12 cellular contexts compared by ENCODE assay signal in genomic region chr11:72181553-72181958, GRCh38. TPM values are rescaled to one million over a fixed set of nuclear protein-coding genes. Genes with fewer than 3 reads are reported as not detected.
DNase-seq lines count a peak whose midpoint lies in the region; ATAC-seq, FAIRE-seq and TF ChIP-seq lines count a peak whose summit lies in the region.
"Not testable (repeated sequence)": the region's sequence is repeated elsewhere in the genome, so short reads cannot be mapped to it uniquely, and the experiment has no call there.
"Had no signal": no experiment of that assay in that cellular context is flagged by ENCODE, and none has a peak within 500 bp of the region (broad histone marks: within the 10 kb centered on the region; RNA-seq: fewer than 3 reads in every experiment).

No MANE protein-coding gene starts in this region.

- not testable (repeated sequence) for H3K9ac ChIP-seq in K562 (ENCODE audit: insufficient read depth in 1 of 2, low read depth in 2 of 2, low read length in 2 of 2)

- peak; percentile 67 for FAIRE-seq in K562 (lab: Jason Lieb, UNC)

- POLR2A ChIA-PET in PC-9 (lab: Charles Lee; ENCODE audit: unreplicated experiment): interaction anchor here (0.7 kb wide), 1 partner anchor 38 kb away, joined by 4 read pairs; no protein-coding TSS in a partner anchor
- POLR2A ChIA-PET in K562 (lab: Yijun Ruan, JAX): not testable (repeated sequence)

- H3K4me2 ChIP-seq in PC-9; K562 (ENCODE audit: insufficient read depth, low read length): not testable (repeated sequence)

- H3K4me1 ChIP-seq in PC-9 (replicated peaks; ENCODE audit: insufficient read depth); K562 (replicated peaks in 1 of 2; ENCODE audit: control insufficient read depth in 2 of 2, insufficient read depth in 2 of 2, low read length in 2 of 2); prostate gland (replicated peaks): not testable (repeated sequence)

- H3F3A ChIP-seq in PC-9 (ENCODE audit: insufficient read depth, low read depth): not testable (repeated sequence)

- H3K9me2 ChIP-seq in PC-9 (ENCODE audit: insufficient read depth): not testable (repeated sequence)

- TF ChIP-seq CTCF in AG09309 (IDR thresholded peaks at IDR 0.05; ENCODE audit: control insufficient read depth, insufficient read depth, low read depth, low read length, missing control alignments) (peak; percentile 35), GM12873 (IDR thresholded peaks at IDR 0.05; ENCODE audit: insufficient read depth, low read depth, low read length, missing control alignments) (peak; percentile 30), PC-9 (conservative IDR thresholded peaks at IDR 0.05) (0 out of 2 replicates have a peak, but pooled peaks have one; percentile 27), K562 (IDR thresholded peaks at IDR 0.05 in 2 of 3, conservative IDR thresholded peaks at IDR 0.05 in 1 of 3; ENCODE audit: insufficient read depth in 2 of 3, low read depth in 1 of 3, low read length in 3 of 3) (peak; percentile 38 to 60 (median 48)), prostate gland (IDR thresholded peaks at IDR 0.05) (peak in 2 of 4 experiments; percentile 40 to 48)

- in situ Hi-C loops in K562 (cut with MboI): loop anchor here (10.0 kb wide), 1 partner anchor 157 kb away; no protein-coding TSS in a partner anchor

- not testable (repeated sequence) for H3K27ac ChIP-seq in PC-9; K562 (ENCODE audit: extremely low read depth, low read depth, low read length)
- H3K27ac ChIP-seq in prostate gland: peak overlapping the region; percentile 56 to 70

- H3K36me3 ChIP-seq in PC-9 (ENCODE audit: low read depth); K562 (ENCODE audit: control insufficient read depth, insufficient read depth, low read length); prostate gland: not testable (repeated sequence)

- TF ChIP-seq EP300 in Ishikawa (IDR thresholded peaks at IDR 0.05; ENCODE audit: borderline replicate concordance); K562 (IDR thresholded peaks at IDR 0.05; ENCODE audit: low read length): not testable (repeated sequence)

- not testable (repeated sequence) for H3K4me3 ChIP-seq in AG09309 (ENCODE audit: control insufficient read depth, low read depth, low read length); PC-9; K562; prostate gland

- H3K9me3 ChIP-seq in PC-9 (ENCODE audit: insufficient read depth, low read depth); K562 (replicated peaks; ENCODE audit: control insufficient read depth, insufficient read depth, low read depth, low read length); prostate gland: not testable (repeated sequence)

- not testable (repeated sequence) for TF ChIP-seq POLR2A in K562 (conservative IDR thresholded peaks at IDR 0.05); prostate gland (IDR thresholded peaks at IDR 0.05)

- H3K9me1 ChIP-seq in K562 (ENCODE audit: control insufficient read depth, insufficient read depth, low read length): not testable (repeated sequence)

- CTCF ChIA-PET in PC-9 (lab: Charles Lee) (interaction anchor here (0.7 kb wide), 1 partner anchor 99 kb away, joined by 4 read pairs; no protein-coding TSS in a partner anchor), K562 (lab: Yijun Ruan, JAX; ENCODE audit: low intra/inter-chr PET ratio) (interaction anchor here (0.6 to 0.7 kb wide), 2 partner anchors 38 to 157 kb away, joined by 3 read pairs; no protein-coding TSS in a partner anchor)

- not testable (repeated sequence) for BruUV-seq in PC-9 (replicated peaks; lab: Mats Ljungman, UMichigan); K562 (replicated peaks; lab: Mats Ljungman, UMichigan)

- H4K20me1 ChIP-seq in PC-9 (ENCODE audit: insufficient read depth); K562 (replicated peaks; ENCODE audit: control insufficient read depth, insufficient read depth, low read length): not testable (repeated sequence)

- TF ChIP-seq RAD21 in Ishikawa (IDR thresholded peaks at IDR 0.05; ENCODE audit: low read depth): peak; percentile 54
- peak; percentile 50 to 77 for TF ChIP-seq RAD21 in K562 (CRISPR knock-in tag; conservative IDR thresholded peaks at IDR 0.05 in 1 of 2, IDR thresholded peaks at IDR 0.05 in 1 of 2)

- intact Hi-C loops in PC-9 (cut with micrococcal nuclease; ENCODE audit: unreplicated experiment) (loop anchor here (1.0 to 5.0 kb wide), 2 partner anchors 37 to 79 kb away; partner anchors contain the start of gene LAMTOR1), K562 (cut with micrococcal nuclease) (loop anchor here (5.0 kb wide), 2 partner anchors 56 to 251 kb away; partner anchors contain the start of gene CLPB)
- intact Hi-C loops in prostate gland (cut with DNase I): not testable (repeated sequence)

- ATAC-seq in K562 (peak; percentile 77), esophagus mucosa (peak; percentile 63)

- 41% methylated on average over 3 of the region's 3 CpGs for WGBS in K562 (ENCODE audit: insufficient coverage, low coverage, missing lambda C conversion rate)
- WGBS in prostate gland: 35% methylated on average over 3 of the region's 3 CpGs

- not testable (repeated sequence) for DNase-seq in AG09309 (ENCODE audit: low read depth); PC-9
- DNase-seq in K562 (ENCODE audit: extremely low read depth in 1 of 4, low spot score in 3 of 4) (peak in 2 of 4 experiments; percentile 16 to 49), kidney tubule cell (ENCODE audit: low spot score) (peak; percentile 56), prostate gland (ENCODE audit: low spot score) (peak; percentile 22)

- H3K27me3 ChIP-seq in PC-9 (ENCODE audit: insufficient read depth, low read depth); K562 (ENCODE audit: control insufficient read depth in 2 of 2, insufficient read depth in 2 of 2, low read length in 2 of 2); prostate gland (replicated peaks; ENCODE audit: insufficient read depth): not testable (repeated sequence)

- H3K79me2 ChIP-seq in PC-9 (ENCODE audit: low read depth); K562 (ENCODE audit: control insufficient read depth, insufficient read depth, low read length): not testable (repeated sequence)

- H2AFZ ChIP-seq in PC-9; K562 (ENCODE audit: low read depth, low read length): not testable (repeated sequence)

RNA-seq across cellular contexts. Expression of gene FOLR1, which starts 10.4 kb away (rescaled TPM):
- total RNA-seq in PC-9 (2021): 4.7 and 5.0 TPM in 2 replicates
- total RNA-seq in K562 (2011; cell fraction: chromatin; rRNA removed; ENCODE audit: low replicate concordance): 0.46 and 2.7 TPM in 2 replicates
- total RNA-seq in K562 (2011; cell fraction: nucleolus; rRNA removed): 2.5 and 3.3 TPM in 2 replicates
- 1.8 and 2.9 TPM in 2 replicates for total RNA-seq in K562 (2011; cell fraction: nucleoplasm; rRNA removed)
- 0.68 and 0.90 TPM in 2 replicates for total RNA-seq in K562 (2014; rRNA removed)
- total RNA-seq in K562 (2014; rRNA removed; fragmentation: Illumina TruSeq; extraction: Trizol): 0.19 and 0.22 TPM in 2 replicates
- 0.58 and 0.75 TPM in 2 replicates for total RNA-seq in K562 (2015; rRNA removed; fragmentation: Illumina TruSeq; extraction: Trizol)
- total RNA-seq in K562 (2021): 0.49 and 0.92 TPM in 2 replicates
- 1.2 and 2.3 TPM in 2 replicates for polyA plus RNA-seq in K562 (2011; rRNA removed)
- 2.0 and 3.9 TPM in 2 replicates for polyA plus RNA-seq in K562 (2011; cell fraction: cytosol; rRNA removed)
- polyA plus RNA-seq in K562 (2011; cell fraction: nucleus; rRNA removed): 0.77 and 1.7 TPM in 2 replicates
- polyA plus RNA-seq in K562 (2012): 1.8 and 7.5 TPM in 2 replicates
- 0.96 and 1.7 TPM in 2 replicates for polyA plus RNA-seq in K562 (2014; fragmentation: Illumina TruSeq; extraction: Trizol)
- polyA plus RNA-seq in K562 (2014; fragmentation: Nextera tagmentation; extraction: Ambion mirVana): 1 to 10 TPM; 1.0 to 1.7 TPM
- 1.8 TPM in 2 replicates for polyA plus RNA-seq in K562 (2014; rRNA removed)
- polyA minus RNA-seq in K562 (2011; rRNA and poly(A)+ RNA removed): 1.5 TPM in 1 of 2 replicates, not detected in the other
- 2.3 and 4.2 TPM in 2 replicates for polyA minus RNA-seq in K562 (2011; cell fraction: cytosol; rRNA and poly(A)+ RNA removed)
- 1.2 and 1.4 TPM in 2 replicates for polyA minus RNA-seq in K562 (2011; cell fraction: nucleus; rRNA and poly(A)+ RNA removed)
- 0.96 TPM for total RNA-seq in esophagus mucosa
- total RNA-seq in prostate gland: 1 to 10 TPM in 1 of 2 donors, not detected in 1; 8.9 TPM
- total RNA-seq: NCI-H460 had no signal

RNA-seq across cellular contexts. Expression of gene FOLR2, which starts 35.0 kb away (rescaled TPM):
- total RNA-seq in PC-9 (2021) (not detected in 2 replicates), K562 (2014; rRNA removed) (not detected in 2 replicates), K562 (2014; rRNA removed; fragmentation: Illumina TruSeq; extraction: Trizol) (not detected in 2 replicates), K562 (2015; rRNA removed; fragmentation: Illumina TruSeq; extraction: Trizol) (not detected in 2 replicates), K562 (2021) (0.20 TPM in 1 of 2 replicates, not detected in the other), esophagus mucosa (0.24 TPM), prostate gland (10 to 100 TPM in 1 of 2 donors, under 1 TPM in 1; 0.87 to 23.9 TPM)
- not detected in 2 replicates for total RNA-seq in K562 (2011; cell fraction: chromatin; rRNA removed; ENCODE audit: low replicate concordance)
- not detected in 2 replicates for total RNA-seq in K562 (2011; cell fraction: nucleolus; rRNA removed)
- not detected in 2 replicates for total RNA-seq in K562 (2011; cell fraction: nucleoplasm; rRNA removed)
- polyA plus RNA-seq in K562 (2011; rRNA removed) (not detected in 2 replicates), K562 (2014; fragmentation: Illumina TruSeq; extraction: Trizol) (0.28 TPM in 1 of 2 replicates, not detected in the other), K562 (2014; fragmentation: Nextera tagmentation; extraction: Ambion mirVana) (under 1 TPM in 1 of 2 experiments, not detected in 1; 0.27 TPM), K562 (2014; rRNA removed) (not detected in 2 replicates)
- 0.57 TPM in 1 of 2 replicates, not detected in the other for polyA plus RNA-seq in K562 (2011; cell fraction: cytosol; rRNA removed)
- not detected in 2 replicates for polyA plus RNA-seq in K562 (2011; cell fraction: nucleus; rRNA removed)
- polyA plus RNA-seq in K562 (2012): 0.14 TPM in 1 of 2 replicates, not detected in the other
- not detected in 2 replicates for polyA minus RNA-seq in K562 (2011; rRNA and poly(A)+ RNA removed)
- not detected in 2 replicates for polyA minus RNA-seq in K562 (2011; cell fraction: cytosol; rRNA and poly(A)+ RNA removed)
- polyA minus RNA-seq in K562 (2011; cell fraction: nucleus; rRNA and poly(A)+ RNA removed): not detected in 2 replicates
- total RNA-seq: HT-29, NCI-H460, renal cortical epithelial cell had no signal

RNA-seq across cellular contexts. Expression of gene INPPL1, which starts 43.0 kb away (rescaled TPM):
- total RNA-seq in PC-9 (2021): 195 and 199 TPM in 2 replicates
- total RNA-seq in K562 (2011; cell fraction: chromatin; rRNA removed; ENCODE audit: low replicate concordance): 549 and 1,360 TPM in 2 replicates
- 683 and 737 TPM in 2 replicates for total RNA-seq in K562 (2011; cell fraction: nucleolus; rRNA removed)
- total RNA-seq in K562 (2011; cell fraction: nucleoplasm; rRNA removed): 497 TPM in 2 replicates
- 61.6 and 94.9 TPM in 2 replicates for total RNA-seq in K562 (2014; rRNA removed)
- total RNA-seq in K562 (2014; rRNA removed; fragmentation: Illumina TruSeq; extraction: Trizol): 36.2 and 37.8 TPM in 2 replicates
- 51.1 and 52.7 TPM in 2 replicates for total RNA-seq in K562 (2015; rRNA removed; fragmentation: Illumina TruSeq; extraction: Trizol)
- total RNA-seq in K562 (2021): 135 and 137 TPM in 2 replicates
- 75.9 and 141 TPM in 2 replicates for polyA plus RNA-seq in K562 (2011; rRNA removed)
- polyA plus RNA-seq in K562 (2011; cell fraction: cytosol; rRNA removed): 53.0 and 79.7 TPM in 2 replicates
- polyA plus RNA-seq in K562 (2011; cell fraction: nucleus; rRNA removed): 1,064 and 1,073 TPM in 2 replicates
- polyA plus RNA-seq in K562 (2012): 92.0 and 111 TPM in 2 replicates
- polyA plus RNA-seq in K562 (2014; fragmentation: Illumina TruSeq; extraction: Trizol): 83.2 and 84.0 TPM in 2 replicates
- under 1 TPM; 0.55 to 0.81 TPM for polyA plus RNA-seq in K562 (2014; fragmentation: Nextera tagmentation; extraction: Ambion mirVana)
- polyA plus RNA-seq in K562 (2014; rRNA removed): 94.8 and 118 TPM in 2 replicates
- polyA minus RNA-seq in K562 (2011; rRNA and poly(A)+ RNA removed): 61.2 and 72.8 TPM in 2 replicates
- 85.6 and 95.4 TPM in 2 replicates for polyA minus RNA-seq in K562 (2011; cell fraction: cytosol; rRNA and poly(A)+ RNA removed)
- 195 and 256 TPM in 2 replicates for polyA minus RNA-seq in K562 (2011; cell fraction: nucleus; rRNA and poly(A)+ RNA removed)
- total RNA-seq in esophagus mucosa: 21.2 TPM
- 100 to 1,000 TPM in 1 of 2 donors, 10 to 100 TPM in 1; 85.0 to 142 TPM for total RNA-seq in prostate gland

RNA-seq across cellular contexts. Expression of gene FOLR3, which starts 46.0 kb away (rescaled TPM):
- total RNA-seq in PC-9 (2021): not detected in 2 replicates
- total RNA-seq in K562 (2011; cell fraction: chromatin; rRNA removed; ENCODE audit: low replicate concordance): not detected in 2 replicates
- not detected in 2 replicates for total RNA-seq in K562 (2011; cell fraction: nucleolus; rRNA removed)
- not detected in 2 replicates for total RNA-seq in K562 (2011; cell fraction: nucleoplasm; rRNA removed)
- total RNA-seq in K562 (2014; rRNA removed): not detected in 2 replicates
- total RNA-seq in K562 (2014; rRNA removed; fragmentation: Illumina TruSeq; extraction: Trizol): not detected in 2 replicates
- not detected in 2 replicates for total RNA-seq in K562 (2015; rRNA removed; fragmentation: Illumina TruSeq; extraction: Trizol)
- not detected in 2 replicates for total RNA-seq in K562 (2021)
- polyA plus RNA-seq in K562 (2011; rRNA removed): not detected in 2 replicates
- not detected in 2 replicates for polyA plus RNA-seq in K562 (2011; cell fraction: cytosol; rRNA removed)
- not detected in 2 replicates for polyA plus RNA-seq in K562 (2011; cell fraction: nucleus; rRNA removed)
- polyA plus RNA-seq in K562 (2012): not detected in 2 replicates
- polyA plus RNA-seq in K562 (2014; fragmentation: Illumina TruSeq; extraction: Trizol): not detected in 2 replicates
- not detected for polyA plus RNA-seq in K562 (2014; fragmentation: Nextera tagmentation; extraction: Ambion mirVana)
- polyA plus RNA-seq in K562 (2014; rRNA removed): not detected in 2 replicates
- polyA minus RNA-seq in K562 (2011; rRNA and poly(A)+ RNA removed): not detected in 2 replicates
- polyA minus RNA-seq in K562 (2011; cell fraction: cytosol; rRNA and poly(A)+ RNA removed): not detected in 2 replicates
- not detected in 2 replicates for polyA minus RNA-seq in K562 (2011; cell fraction: nucleus; rRNA and poly(A)+ RNA removed)
- not detected for total RNA-seq in esophagus mucosa
- not detected for total RNA-seq in prostate gland
- total RNA-seq: HT-29, NCI-H460, urinary bladder had no signal
